Comparison of ENCODE assay signal across 8 cellular contexts in the genomic region with DNA sequence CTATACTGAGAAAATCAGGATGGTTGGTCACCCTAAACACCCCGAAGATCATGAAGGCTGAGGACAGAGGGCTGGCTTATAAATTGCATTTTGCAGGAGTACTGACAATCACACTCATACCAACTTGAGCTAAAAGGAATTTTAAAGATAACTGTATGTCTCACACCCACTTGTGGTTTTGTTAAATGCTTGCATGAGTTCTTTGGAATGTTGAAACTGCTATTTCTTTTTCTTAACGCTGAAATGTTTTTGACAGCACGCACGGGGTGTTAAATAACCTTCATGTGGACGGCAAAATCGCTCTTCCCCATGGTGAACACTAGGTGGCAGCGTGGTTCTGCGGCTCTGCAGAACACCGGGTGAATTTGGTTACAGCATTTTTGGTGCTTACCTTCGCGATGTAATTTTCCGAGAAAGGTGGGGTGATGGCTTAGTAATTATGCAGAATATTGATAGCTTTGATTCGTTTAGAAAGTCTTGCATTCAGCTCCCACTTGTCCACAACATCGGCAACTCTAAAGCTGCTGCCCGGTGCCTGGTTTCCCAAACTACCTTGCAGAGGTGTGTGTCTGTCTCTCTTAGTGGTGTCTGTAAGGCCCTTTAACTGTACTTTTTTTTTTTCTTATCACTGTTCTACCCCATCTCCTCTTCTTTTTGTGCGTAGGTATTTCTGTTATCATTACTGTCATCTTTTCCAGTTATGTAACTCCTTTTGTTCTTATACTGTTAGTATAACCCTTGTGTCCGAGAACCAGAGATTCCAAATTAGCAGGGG. TPM values are rescaled to one million over a fixed set of nuclear protein-coding genes. Genes with fewer than 3 reads are reported as not detected.
DNase-seq lines count a peak whose midpoint lies in the region; ATAC-seq and TF ChIP-seq lines count a peak whose summit lies in the region.

No MANE protein-coding gene starts in this region.

- H3K27ac Mint-ChIP-seq in activated T-helper 17 cell treated with anti-CD3 and anti-CD28 coated beads, Interleukin-2, amount 50 U/mL, for 72 hours, result no peak overlapping the region
- peak overlapping the region; percentile 74 for H3K27ac Mint-ChIP-seq in type B pancreatic cell

- no peak overlapping the region for H3K4me3 Mint-ChIP-seq in activated T-helper 17 cell treated with anti-CD3 and anti-CD28 coated beads, Interleukin-2, amount 50 U/mL, for 72 hours
- peak overlapping the region; percentile 58 for H3K4me3 Mint-ChIP-seq in type B pancreatic cell

- no peaks in the 10 kb centered on the region for H4K20me1 ChIP-seq in osteoblast (ENCODE audit: insufficient read depth, low read length)

- peaks cover 28% of the 10 kb centered on the region for H3K4me1 ChIP-seq in osteoblast (ENCODE audit: insufficient read depth, low read length)

- H3K27me3 ChIP-seq in osteoblast (ENCODE audit: insufficient read depth, low read length), result no peaks in the 10 kb centered on the region

- peak; percentile 94 for TF ChIP-seq CTCF in GM12873 (IDR thresholded peaks at IDR 0.05; ENCODE audit: insufficient read depth, low read depth, low read length, missing control alignments)
- TF ChIP-seq CTCF in fibroblast of villous mesenchyme (IDR thresholded peaks at IDR 0.05; ENCODE audit: insufficient read depth, low read depth, low read length), result peak; percentile 93
- peak; percentile 99 for TF ChIP-seq CTCF in osteoblast (IDR thresholded peaks at IDR 0.05; ENCODE audit: extremely low read depth, low read depth, low read length)
- TF ChIP-seq CTCF in type B pancreatic cell (conservative IDR thresholded peaks at IDR 0.05), result peak; percentile 95

- H3K4me3 ChIP-seq in fibroblast of villous mesenchyme (ENCODE audit: low read depth, low read length) (no peak overlapping the region), osteoblast (ENCODE audit: insufficient read depth, low read length) (peak overlapping the region; percentile 5)

- no peaks in the 10 kb centered on the region for H3K9me3 ChIP-seq in osteoblast (ENCODE audit: low read depth, low read length)

- H3K27ac ChIP-seq in osteoblast (ENCODE audit: low read depth, low read length), result peak overlapping the region; percentile 57

- no peaks in the 10 kb centered on the region for H3K79me2 ChIP-seq in osteoblast (ENCODE audit: insufficient read depth, low read length)

- peak overlapping the region; percentile 59 for H3K4me2 ChIP-seq in osteoblast (ENCODE audit: insufficient read depth, low read length)

- no peaks in the 10 kb centered on the region for H3K36me3 ChIP-seq in osteoblast (ENCODE audit: insufficient read depth, low read length)

- peaks cover 17% of the 10 kb centered on the region for H3K27me3 Mint-ChIP-seq in activated T-helper 17 cell treated with anti-CD3 and anti-CD28 coated beads, Interleukin-2, amount 50 U/mL, for 72 hours
- peaks cover 6% of the 10 kb centered on the region for H3K27me3 Mint-ChIP-seq in type B pancreatic cell

- no peaks in the 10 kb centered on the region for H3K36me3 Mint-ChIP-seq in activated T-helper 17 cell treated with anti-CD3 and anti-CD28 coated beads, Interleukin-2, amount 50 U/mL, for 72 hours (ENCODE audit: low read depth)
- H3K36me3 Mint-ChIP-seq in type B pancreatic cell, result peaks cover 17% of the 10 kb centered on the region

- H3K4me1 Mint-ChIP-seq in activated T-helper 17 cell treated with anti-CD3 and anti-CD28 coated beads, Interleukin-2, amount 50 U/mL, for 72 hours, result no peaks in the 10 kb centered on the region
- peaks cover 44% of the 10 kb centered on the region for H3K4me1 Mint-ChIP-seq in type B pancreatic cell (ENCODE audit: unreplicated experiment)

- H2AFZ ChIP-seq in osteoblast (ENCODE audit: low read length), result no peak overlapping the region

- in situ Hi-C loops in KBM-7 (cut with MboI; ENCODE audit: low pct_unique_long_range_greater_than_20kb, low sequenced_read_pairs), result loop anchor here (10.0 kb wide), 1 partner anchor 319 kb away; a partner anchor contains a TSS

- H3K9me3 Mint-ChIP-seq in activated T-helper 17 cell treated with anti-CD3 and anti-CD28 coated beads, Interleukin-2, amount 50 U/mL, for 72 hours, result no peaks in the 10 kb centered on the region
- no peaks in the 10 kb centered on the region for H3K9me3 Mint-ChIP-seq in type B pancreatic cell

- DNase-seq in KBM-7, result peak; percentile 78
- peak; percentile 84 for DNase-seq in RPMI7951 (ENCODE audit: low read depth)
- DNase-seq in fibroblast of villous mesenchyme (ENCODE audit: low read depth), result peak; percentile 92
- peak; percentile 95 for DNase-seq in osteoblast (ENCODE audit: insufficient read length, low spot score, missing footprints)
- no peak for DNase-seq in type B pancreatic cell (ENCODE audit: extremely low spot score, unreplicated experiment)

- peak; percentile 64 for ATAC-seq in activated T-helper 17 cell treated with anti-CD3 and anti-CD28 coated beads, Interleukin-2, amount 50 U/mL, for 72 hours (replicated peaks)
- ATAC-seq in HG03196 (IDR thresholded peaks at IDR 0.05; ENCODE audit: unreplicated experiment), result no peak

RNA-seq across cellular contexts. Expression of a gene that starts 51.7 kb away (rescaled TPM):
- 1.5 and 2.3 TPM in 2 replicates for total RNA-seq in RPMI7951 (2014; rRNA removed; shearing (Covaris generic))
- total RNA-seq in activated T-helper 17 cell treated with anti-CD3 and anti-CD28 coated beads, Interleukin-2, amount 50 U/mL, for 72 hours, result under 1 TPM; 0.09 to 0.21 TPM
- total RNA-seq in fibroblast of villous mesenchyme (20.0 and 20.7 TPM in 2 replicates), osteoblast (26.2 and 30.0 TPM in 2 replicates), type B pancreatic cell (ENCODE audit: low replicate concordance) (14.3 and 22.4 TPM in 2 replicates)
